ENCODE assay signal across 20 cellular contexts in genomic region chr9:4799775-4800174, GRCh38. TPM values are rescaled to one million over a fixed set of nuclear protein-coding genes. Genes with fewer than 3 reads are reported as not detected.
DNase-seq lines count a peak whose midpoint lies in the region; ATAC-seq, FAIRE-seq and TF ChIP-seq lines count a peak whose summit lies in the region.
"Had no signal": no experiment of that assay in that cellular context is flagged by ENCODE, and none has a peak within 500 bp of the region (broad histone marks: within the 10 kb centered on the region; RNA-seq: fewer than 3 reads in every experiment).

No MANE protein-coding gene starts in this region.

- H3K36me3 ChIP-seq in ascending aorta: no peaks in the 10 kb centered on the region
- H3K36me3 ChIP-seq in pancreas: no peaks in the 10 kb centered on the region
- H3K36me3 ChIP-seq in upper lobe of right lung: no peaks in the 10 kb centered on the region
- no peaks in the 10 kb centered on the region; the same call in 1 of the 2 replicates for H3K36me3 ChIP-seq in SJCRH30
- H3K36me3 ChIP-seq: MG63 had no signal

- peaks cover 5 to 22% of the 10 kb centered on the region in 2 donors for H3K4me1 ChIP-seq in ascending aorta
- peaks cover 0 to 20% (median 4%) of the 10 kb centered on the region in 3 donors for H3K4me1 ChIP-seq in pancreas
- peaks cover 32% of the 10 kb centered on the region for H3K4me1 ChIP-seq in upper lobe of right lung
- no peaks in the 10 kb centered on the region for H3K4me1 ChIP-seq in SJCRH30

- H3K4me1 Mint-ChIP-seq in T-helper 17 cell: peaks cover 31% of the 10 kb centered on the region

- no peak overlapping the region for H3K4me3 Mint-ChIP-seq in T-helper 17 cell
- H3K4me3 Mint-ChIP-seq: CD4-positive, alpha-beta T cell had no signal

- DNase-seq in T-helper 17 cell: no peak
- no peak for DNase-seq in ascending aorta (ENCODE audit: low spot score in 2 of 2)
- DNase-seq in pancreas: no peak
- DNase-seq in upper lobe of right lung: no peak
- no peak for DNase-seq in sciatic nerve (ENCODE audit: low spot score)
- no peak for DNase-seq in SJCRH30
- DNase-seq: CD4-positive, alpha-beta T cell; DND-41; GOT3; HCEC 1CT; Kasumi-1; MG63; NCI-H1417; NCI-H1694 treated with DMSO at 0.1 percent for 48 hours; NCI-H446 treated with DMSO at 0.1 percent for 48 hours; NCI-H526 treated with DMSO at 0.1 percent for 48 hours had no signal

- intact Hi-C loops in ascending aorta (cut with DNase I): no loop called here
- intact Hi-C loops in pancreas (cut with DNase I): no loop called here
- intact Hi-C loops in upper lobe of right lung (cut with DNase I): no loop called here
- intact Hi-C loops in sciatic nerve (cut with DNase I): no loop called here

- H3K27ac ChIP-seq in ascending aorta (peak overlapping the region; percentile 60 to 68), pancreas (no peak overlapping the region), upper lobe of right lung (peak overlapping the region; percentile 44), SJCRH30 (no peak overlapping the region)

- H3K27me3 Mint-ChIP-seq in T-helper 17 cell: no peaks in the 10 kb centered on the region
- H3K27me3 Mint-ChIP-seq: CD4-positive, alpha-beta T cell had no signal

- H3K9me3 ChIP-seq in T-helper 17 cell (ENCODE audit: control insufficient read depth, low read length, poor library complexity, severe bottlenecking) (no peaks in the 10 kb centered on the region), ascending aorta (no peaks in the 10 kb centered on the region), pancreas (no peaks in the 10 kb centered on the region), upper lobe of right lung (no peaks in the 10 kb centered on the region), SJCRH30 (replicated peaks) (no peaks in the 10 kb centered on the region)
- H3K9me3 ChIP-seq: MG63 had no signal

- no peak for FAIRE-seq in pancreas (lab: Jason Lieb, UNC)
- FAIRE-seq: G401.6, HTR-8/SVneo had no signal

- no peak for TF ChIP-seq CTCF in ascending aorta (IDR thresholded peaks at IDR 0.05)
- TF ChIP-seq CTCF in pancreas (IDR thresholded peaks at IDR 0.05): no peak
- TF ChIP-seq CTCF in upper lobe of right lung (IDR thresholded peaks at IDR 0.05): no peak

- 36 to 45% methylated on average over 3 of the region's 3 CpGs for WGBS in pancreas, 2 donors

- no peaks in the 10 kb centered on the region for H3K27me3 ChIP-seq in ascending aorta
- no peaks in the 10 kb centered on the region for H3K27me3 ChIP-seq in pancreas
- no peaks in the 10 kb centered on the region for H3K27me3 ChIP-seq in upper lobe of right lung
- no peaks in the 10 kb centered on the region for H3K27me3 ChIP-seq in SJCRH30
- H3K27me3 ChIP-seq: MG63 had no signal

- H3K27ac Mint-ChIP-seq in T-helper 17 cell: peak overlapping the region; percentile 3

- H3K4me3 ChIP-seq in ascending aorta (no peak overlapping the region), pancreas (no peak overlapping the region), upper lobe of right lung (no peak overlapping the region), SJCRH30 (no peak overlapping the region)
- H3K4me3 ChIP-seq: MG63 had no signal

- ATAC-seq in T-helper 17 cell: no peak
- ATAC-seq in pancreas: peak in 3 of 4 donors; percentile 26 to 65 (median 46)
- no peak for ATAC-seq in upper lobe of right lung
- ATAC-seq in sciatic nerve: no peak
- no peak for ATAC-seq in HG03439 (IDR thresholded peaks at IDR 0.05; ENCODE audit: unreplicated experiment)
- ATAC-seq: Right ventricle myocardium inferior had no signal

- H3K36me3 Mint-ChIP-seq in T-helper 17 cell (ENCODE audit: low read depth): no peaks in the 10 kb centered on the region

RNA-seq across cellular contexts. Expression of gene RCL1, which starts 7.0 kb away (rescaled TPM):
- total RNA-seq in T-helper 17 cell (10 to 100 TPM; 23.5 to 28.1 TPM), ascending aorta (28.3 TPM), pancreas (100 to 1,000 TPM in 1 of 6 donors, 10 to 100 TPM in 5; 11.3 to 153 (median 25.3) TPM), upper lobe of right lung (19.6 TPM), sciatic nerve (24.6 TPM)
- 10 to 100 TPM; 19.0 to 24.8 TPM for polyA plus RNA-seq in pancreas
- total RNA-seq in SJCRH30 (2014; rRNA removed; shearing (Covaris generic)): 23.9 and 27.0 TPM in 2 replicates

RNA-seq across cellular contexts. Expression of gene AK3, which starts 58.8 kb away (rescaled TPM):
- 10 to 100 TPM; 14.2 to 15.2 TPM for total RNA-seq in T-helper 17 cell
- total RNA-seq in ascending aorta: 37.1 TPM
- 10 to 100 TPM; 16.2 to 24.7 (median 22.3) TPM for total RNA-seq in pancreas
- polyA plus RNA-seq in pancreas: 10 to 100 TPM; 23.6 to 34.5 TPM
- total RNA-seq in upper lobe of right lung: 44.2 TPM
- 56.4 TPM for total RNA-seq in sciatic nerve
- 41.0 and 42.2 TPM in 2 replicates for total RNA-seq in SJCRH30 (2014; rRNA removed; shearing (Covaris generic))

Comparison
In these comparisons a context has a peak if more than half of its experiments do, and no peak if none do; other contexts are left out.
1. ATAC-seq: peak in pancreas (3 of 4); none in T-helper 17 cell (single experiment), upper lobe of right lung (single experiment), sciatic nerve (single experiment) and HG03439 (single experiment).
2. H3K27ac ChIP-seq: peak in ascending aorta (2 of 2) and upper lobe of right lung (single experiment); none in pancreas (0 of 4) and SJCRH30 (single experiment).